8 cellular contexts compared by ENCODE assay signal in genomic region chr7:43585521-43585920, GRCh38. TPM values are rescaled to one million over a fixed set of nuclear protein-coding genes. Genes with fewer than 3 reads are reported as not detected.
DNase-seq lines count a peak whose midpoint lies in the region; ATAC-seq and TF ChIP-seq lines count a peak whose summit lies in the region.

No MANE protein-coding gene starts in this region.

- H3K27ac Mint-ChIP-seq in activated naive CD4-positive, alpha-beta T cell treated with anti-CD3 and anti-CD28 coated beads, Interleukin-2, amount 10 ng/mL, durations not matched to agents 7 days and 5 days = peak overlapping the region; percentile 99
- H3K27ac Mint-ChIP-seq in T-helper 17 cell = peak overlapping the region; percentile 98

- peaks cover 47% of the 10 kb centered on the region for H3K4me1 Mint-ChIP-seq in activated naive CD4-positive, alpha-beta T cell treated with anti-CD3 and anti-CD28 coated beads, Interleukin-2, amount 10 ng/mL, durations not matched to agents 7 days and 5 days
- peaks cover 42% of the 10 kb centered on the region for H3K4me1 Mint-ChIP-seq in T-helper 17 cell

- no peaks in the 10 kb centered on the region for H3K9me3 Mint-ChIP-seq in activated naive CD4-positive, alpha-beta T cell treated with anti-CD3 and anti-CD28 coated beads, Interleukin-2, amount 10 ng/mL, durations not matched to agents 7 days and 5 days

- TF ChIP-seq CTCF in foreskin fibroblast (IDR thresholded peaks at IDR 0.05; ENCODE audit: low read depth, low read length) = no peak

- no peak overlapping the region for H3K27ac ChIP-seq in aorta (ENCODE audit: low read depth in 1 of 2, low read length in 2 of 2)

- DNase-seq in activated naive CD4-positive, alpha-beta T cell treated with anti-CD3 and anti-CD28 coated beads, Interleukin-2, amount 10 ng/mL, durations not matched to agents 7 days and 5 days = no peak
- DNase-seq in activated naive CD4-positive, alpha-beta T cell treated with anti-CD3 and anti-CD28 coated beads, Interleukin-2, amount 50 U/mL, for 16 hours = no peak
- DNase-seq in T-helper 17 cell = no peak
- peak; percentile 53 to 73 for DNase-seq in foreskin fibroblast
- no peak for DNase-seq in aorta
- no peak for DNase-seq in activated CD4-positive, alpha-beta T cell treated with anti-CD3 and anti-CD28 coated beads for 1 hour

- H3K27me3 Mint-ChIP-seq in activated naive CD4-positive, alpha-beta T cell treated with anti-CD3 and anti-CD28 coated beads, Interleukin-2, amount 10 ng/mL, durations not matched to agents 7 days and 5 days = peaks cover 16% of the 10 kb centered on the region
- peaks cover 11% of the 10 kb centered on the region for H3K27me3 Mint-ChIP-seq in T-helper 17 cell

- 2% methylated on average over 2 of the region's 2 CpGs for WGBS in aorta, 2 donors

- CTCF ChIA-PET in activated naive CD4-positive, alpha-beta T cell treated with anti-CD3 and anti-CD28 coated beads, Interleukin-2, amount 10 ng/mL, durations not matched to agents 7 days and 5 days (lab: Charles Lee) = interaction anchor here (0.7 to 10.9 kb wide), 4 partner anchors 58 to 253 kb away, joined by 3 to 393 read pairs (median 59); no protein-coding TSS in a partner anchor

- peaks cover 2 to 7% of the 10 kb centered on the region in 2 donors for H3K4me1 ChIP-seq in aorta (ENCODE audit: control insufficient read depth in 1 of 2, insufficient read depth in 2 of 2, low read length in 2 of 2)

- peak overlapping the region; percentile 97 for H3K4me3 Mint-ChIP-seq in activated naive CD4-positive, alpha-beta T cell treated with anti-CD3 and anti-CD28 coated beads, Interleukin-2, amount 10 ng/mL, durations not matched to agents 7 days and 5 days
- H3K4me3 Mint-ChIP-seq in T-helper 17 cell = peak overlapping the region; percentile 95

- H3K36me3 ChIP-seq in aorta (ENCODE audit: control insufficient read depth in 1 of 2, insufficient read depth in 2 of 2, low read length in 1 of 2) = no peaks in the 10 kb centered on the region

- H3K27me3 ChIP-seq in aorta (ENCODE audit: control insufficient read depth in 1 of 2, insufficient read depth in 2 of 2, low read length in 1 of 2) = no peaks in the 10 kb centered on the region

- intact Hi-C loops in aorta (cut with DNase I) = loop anchor here in 1 of 2 donors (2.0 kb wide), 1 partner anchor 61 kb away; no protein-coding TSS in a partner anchor

- H3K9me3 ChIP-seq in T-helper 17 cell (ENCODE audit: control insufficient read depth, low read length, poor library complexity, severe bottlenecking) = no peaks in the 10 kb centered on the region
- H3K9me3 ChIP-seq in aorta (ENCODE audit: control insufficient read depth, low read length) = no peaks in the 10 kb centered on the region

- H3K36me3 Mint-ChIP-seq in activated naive CD4-positive, alpha-beta T cell treated with anti-CD3 and anti-CD28 coated beads, Interleukin-2, amount 10 ng/mL, durations not matched to agents 7 days and 5 days = peaks cover 33% of the 10 kb centered on the region
- H3K36me3 Mint-ChIP-seq in T-helper 17 cell (ENCODE audit: low read depth) = peaks cover 8% of the 10 kb centered on the region

- no peak for ATAC-seq in T-helper 17 cell
- no peak for ATAC-seq in aorta (ENCODE audit: low FRiP score)
- ATAC-seq in HG02588 (IDR thresholded peaks at IDR 0.05; ENCODE audit: unreplicated experiment) = no peak
- ATAC-seq in GM19035 (IDR thresholded peaks at IDR 0.05; ENCODE audit: unreplicated experiment) = no peak

- H3K4me3 ChIP-seq in foreskin fibroblast (ENCODE audit: low read depth in 1 of 2, low read length in 2 of 2) = peak overlapping the region; percentile 10 to 98
- peak overlapping the region; percentile 15 to 21 for H3K4me3 ChIP-seq in aorta (ENCODE audit: low read length in 2 of 2)

RNA-seq across cellular contexts. Expression of gene STK17A, which starts 2.6 kb away (rescaled TPM):
- 100 to 1,000 TPM; 107 to 124 TPM for total RNA-seq in T-helper 17 cell
- total RNA-seq in aorta = 10 to 100 TPM; 38.8 to 40.6 TPM
- polyA plus RNA-seq in aorta = 10 to 100 TPM; 15.9 to 19.3 TPM

Comparison
In these comparisons a context has a peak if more than half of its experiments do, and no peak if none do; other contexts are left out.
1. DNase-seq: peak in foreskin fibroblast (2 of 2); none in activated naive CD4-positive, alpha-beta T cell treated with anti-CD3 and anti-CD28 coated beads, Interleukin-2, amount 10 ng/mL, durations not matched to agents 7 days and 5 days (single experiment), activated naive CD4-positive, alpha-beta T cell treated with anti-CD3 and anti-CD28 coated beads, Interleukin-2, amount 50 U/mL, for 16 hours (single experiment), T-helper 17 cell (0 of 3), aorta (0 of 2) and activated CD4-positive, alpha-beta T cell treated with anti-CD3 and anti-CD28 coated beads for 1 hour (single experiment).